In genomic region chr1:169507413-169507812, GRCh38 we compare ENCODE assay signal across 21 cellular contexts. TPM values are rescaled to one million over a fixed set of nuclear protein-coding genes. Genes with fewer than 3 reads are reported as not detected.
DNase-seq lines count a peak whose midpoint lies in the region; ATAC-seq, FAIRE-seq and TF ChIP-seq lines count a peak whose summit lies in the region.
"Had no signal": no experiment of that assay in that cellular context is flagged by ENCODE, and none has a peak within 500 bp of the region (broad histone marks: within the 10 kb centered on the region; RNA-seq: fewer than 3 reads in every experiment).

No MANE protein-coding gene starts in this region.

- BruUV-seq in Caco-2 (replicated peaks; lab: Mats Ljungman, UMichigan) (no TSS peak), HepG2 (replicated peaks; lab: Mats Ljungman, UMichigan) (no TSS peak)

- no peak for TF ChIP-seq POLR2A in HepG2 (IDR thresholded peaks at IDR 0.05; ENCODE audit: insufficient read depth in 1 of 2, low read depth in 2 of 2, low read length in 2 of 2)

- H3K36me3 ChIP-seq in Caco-2 (ENCODE audit: control insufficient read depth, insufficient read depth, low read length) (no peaks in the 10 kb centered on the region), HepG2 (replicated peaks in 1 of 2; ENCODE audit: control insufficient read depth in 1 of 2, insufficient read depth in 2 of 2, low read length in 2 of 2) (0 out of 5 replicates have a peak, but pooled peaks cover 0 to 2% of the 10 kb centered on the region in 2 experiments), BE2C (no peaks in the 10 kb centered on the region)
- H3K36me3 ChIP-seq: BLaER1, HAP-1 had no signal

- peaks cover 43% of the 10 kb centered on the region for H3K4me1 Mint-ChIP-seq in Caco-2 (ENCODE audit: low read depth, unreplicated experiment)

- H3K4me1 ChIP-seq in Caco-2 (peaks cover 55% of the 10 kb centered on the region), HepG2 (ENCODE audit: insufficient read depth, low read length) (peaks cover 56% of the 10 kb centered on the region), BE2C (no peaks in the 10 kb centered on the region)
- H3K4me1 ChIP-seq: HAP-1 had no signal

- H3K9me3 ChIP-seq in Caco-2 (no peaks in the 10 kb centered on the region), HepG2 (ENCODE audit: low read length) (no peaks in the 10 kb centered on the region), BE2C (no peaks in the 10 kb centered on the region)
- H3K9me3 ChIP-seq: BLaER1, HAP-1 had no signal

- no peak for FAIRE-seq in HepG2 (lab: Jason Lieb, UNC)
- FAIRE-seq: A204.1, G401.6, GM12891 had no signal

- H3K27ac Mint-ChIP-seq in Caco-2 (ENCODE audit: unreplicated experiment): peak overlapping the region; percentile 33
- H3K27ac Mint-ChIP-seq: CD14-positive monocyte had no signal

- peak overlapping the region; percentile 99 for H3K27ac ChIP-seq in VCaP
- H3K27ac ChIP-seq in HepG2 (ENCODE audit: extremely low read length, insufficient read depth, low read length): no peak overlapping the region
- H3K27ac ChIP-seq: BLaER1, GM23248 had no signal

- no peak overlapping the region for H3K4me3 ChIP-seq in Caco-2 (ENCODE audit: low read depth, low read length)
- peak overlapping the region in 2 of 3 experiments; percentile 53 to 54; a peak in 1 of 6 replicates for H3K4me3 ChIP-seq in HepG2 (replicated peaks in 1 of 3; ENCODE audit: insufficient read depth in 1 of 3, low read depth in 2 of 3, low read length in 3 of 3)
- no peak overlapping the region for H3K4me3 ChIP-seq in BE2C (ENCODE audit: low read depth, low read length)
- H3K4me3 ChIP-seq: BLaER1, GM23248, HAP-1 had no signal

- no peaks in the 10 kb centered on the region for H3K79me2 ChIP-seq in HepG2 (ENCODE audit: insufficient read depth, low read length)

- POLR2A ChIA-PET in Caco-2 (lab: Charles Lee): interaction anchor here (0.6 to 1.2 kb wide), 2 partner anchors 21 to 32 kb away, joined by 3 to 10 read pairs; partner anchors contain the start of gene SLC19A2
- POLR2A ChIA-PET in HepG2 (lab: Yijun Ruan, JAX): interaction anchor here (1.1 kb wide), 1 partner anchor 21 kb away, joined by 16 read pairs; the partner anchor contains the start of gene SLC19A2

- H3K4me2 ChIP-seq in HepG2 (ENCODE audit: low read depth, low read length): peak overlapping the region; percentile 70
- H3K4me2 ChIP-seq: BLaER1 had no signal

- no peaks in the 10 kb centered on the region for H3K9me3 Mint-ChIP-seq in Caco-2 (ENCODE audit: unreplicated experiment)
- H3K9me3 Mint-ChIP-seq: CD4-positive, alpha-beta memory T cell had no signal

- intact Hi-C loops in Caco-2 (cut with micrococcal nuclease; ENCODE audit: unreplicated experiment): loop anchor here (1.0 kb wide), 1 partner anchor 9 kb away; no protein-coding TSS in a partner anchor
- intact Hi-C loops in HepG2 (cut with micrococcal nuclease; ENCODE audit: unreplicated experiment): no loop called here

- in situ Hi-C loops in HepG2 (cut with HindIII; ENCODE audit: extremely low pct_ligation_motif_present, low pct_unique_long_range_greater_than_20kb): no loop called here

- 1% methylated on average over 2 of the region's 2 CpGs for WGBS in HepG2 (ENCODE audit: low lambda C conversion rate)

- H3K27me3 Mint-ChIP-seq in Caco-2 (ENCODE audit: insufficient read depth, unreplicated experiment): no peaks in the 10 kb centered on the region
- H3K27me3 Mint-ChIP-seq: CD4-positive, alpha-beta memory T cell had no signal

- H3K4me3 Mint-ChIP-seq in Caco-2 (ENCODE audit: unreplicated experiment): peak overlapping the region; percentile 26
- H3K4me3 Mint-ChIP-seq: CD14-positive monocyte had no signal

- H3K9ac ChIP-seq in HepG2 (ENCODE audit: insufficient read depth, low read depth, low read length): no peak overlapping the region
- H3K9ac ChIP-seq: BLaER1, GM23248 had no signal

- H2AFZ ChIP-seq in HepG2 (ENCODE audit: low read length): no peak overlapping the region
- H2AFZ ChIP-seq: GM23248 had no signal

- H3K36me3 Mint-ChIP-seq in Caco-2 (ENCODE audit: insufficient read depth, unreplicated experiment): no peaks in the 10 kb centered on the region
- H3K36me3 Mint-ChIP-seq: CD4-positive, alpha-beta memory T cell had no signal

- no peak for TF ChIP-seq RAD21 in HepG2 (CRISPR knock-in tag; IDR thresholded peaks at IDR 0.05)

- TF ChIP-seq EP300 in HepG2 (IDR thresholded peaks at IDR 0.05; ENCODE audit: low read depth in 2 of 2, low read length in 2 of 2) (peak in 1 of 2 experiments; percentile 42; a peak in 2 of 4 replicates), HepG2 (CRISPR knock-in tag; IDR thresholded peaks at IDR 0.05; ENCODE audit: borderline replicate concordance) (no peak)

- H3K27me3 ChIP-seq in Caco-2 (replicated peaks; ENCODE audit: control insufficient read depth, insufficient read depth, low read length): no peaks in the 10 kb centered on the region
- no peaks in the 10 kb centered on the region for H3K27me3 ChIP-seq in HepG2 (ENCODE audit: control insufficient read depth in 1 of 2, insufficient read depth in 2 of 2, low read length in 2 of 2)
- H3K27me3 ChIP-seq in BE2C: peaks cover 4% of the 10 kb centered on the region; the same call in 1 of the 2 replicates
- H3K27me3 ChIP-seq: BLaER1 had no signal

- ATAC-seq in HepG2: peak; percentile 18; the same call in 1 of the 3 replicates
- ATAC-seq in HG03378 (IDR thresholded peaks at IDR 0.05; ENCODE audit: unreplicated experiment): no peak
- ATAC-seq in SK-N-SH treated with all-trans-retinoic acid at 6 μM for 48 hours: no peak

- CTCF ChIA-PET in Caco-2 (lab: Charles Lee) (interaction anchor here (0.8 to 1.3 kb wide), 3 partner anchors 22 to 41 kb away, joined by 4 to 5 read pairs (median 4); partner anchors contain the start of gene SLC19A2), HepG2 (lab: Yijun Ruan, JAX; ENCODE audit: low intra/inter-chr PET ratio, low total read pairs) (no interaction called here)

- TF ChIP-seq CTCF in Caco-2 (IDR thresholded peaks at IDR 0.05; ENCODE audit: insufficient read depth in 1 of 2, low read depth in 1 of 2, low read length in 1 of 2, severe bottlenecking in 1 of 2, unreplicated experiment in 1 of 2) (no peak), VCaP (conservative IDR thresholded peaks at IDR 0.05) (no peak), HepG2 (CRISPR knock-in tag; IDR thresholded peaks at IDR 0.05) (no peak), BE2C (IDR thresholded peaks at IDR 0.05; ENCODE audit: low read depth, low read length) (no peak)

- DNase-seq in Caco-2 (no peak), HepG2 (ENCODE audit: low spot score) (no peak), BE2C (no peak), NCI-H748 (lab: John Stamatoyannopoulos, UW; ENCODE audit: unreplicated experiment) (no peak)
- DNase-seq: AML-193; CD4-positive, alpha-beta memory T cell; DMS 273 treated with DMSO at 0.1 percent for 48 hours; DMS53; DND-41; GM23248; IMR-90; KBM-7 had no signal

- H4K20me1 ChIP-seq in HepG2 (ENCODE audit: insufficient read depth, low read length): no peaks in the 10 kb centered on the region
- H4K20me1 ChIP-seq: BLaER1 had no signal

TF ChIP-seq in SK-N-SH treated with all-trans-retinoic acid at 6 μM for 48 hours, 23 proteins besides CTCF, POLR2A, EP300 and RAD21 (continues in another document):
- TF ChIP-seq SNAI2 (CRISPR knock-in tag; IDR thresholded peaks at IDR 0.05) (no peak), PATZ1 (CRISPR knock-in tag; IDR thresholded peaks at IDR 0.05; ENCODE audit: borderline replicate concordance) (no peak), GLIS3 (CRISPR knock-in tag; IDR thresholded peaks at IDR 0.05) (no peak), ZC3H10 (CRISPR knock-in tag; IDR thresholded peaks at IDR 0.05) (no peak), PPARA (CRISPR knock-in tag; IDR thresholded peaks at IDR 0.05; ENCODE audit: borderline replicate concordance) (no peak), TCF4 (CRISPR knock-in tag; IDR thresholded peaks at IDR 0.05; ENCODE audit: borderline replicate concordance) (no peak), ZNF8 (CRISPR knock-in tag; IDR thresholded peaks at IDR 0.05) (no peak)

RNA-seq across cellular contexts. Expression of gene SLC19A2, which starts 21.7 kb away (rescaled TPM):
- total RNA-seq in Caco-2 (2022) (28.7 and 31.5 TPM in 2 replicates), HepG2 (2016; rRNA removed; fragmentation: Illumina TruSeq; extraction: Trizol) (19.1 and 30.4 TPM in 2 replicates)
- 3.8 and 5.2 TPM in 2 replicates for total RNA-seq in HepG2 (2016; cell fraction: cytosol; rRNA removed; fragmentation: Illumina TruSeq; extraction: Trizol; ENCODE audit: low read depth)
- 20.0 and 30.2 TPM in 2 replicates for total RNA-seq in HepG2 (2016; cell fraction: insoluble cytoplasmic fraction; rRNA removed; fragmentation: Illumina TruSeq; extraction: Trizol)
- 10.5 and 14.2 TPM in 2 replicates for total RNA-seq in HepG2 (2016; cell fraction: membrane; rRNA removed; fragmentation: Illumina TruSeq; extraction: Trizol)
- 42.1 and 44.8 TPM in 2 replicates for total RNA-seq in HepG2 (2016; cell fraction: nucleus; rRNA removed; fragmentation: Illumina TruSeq; extraction: Trizol)
- polyA plus RNA-seq in HepG2 (2011; rRNA removed): 51.2 and 56.0 TPM in 2 replicates
- 32.0 and 44.1 TPM in 2 replicates for polyA plus RNA-seq in HepG2 (2011; cell fraction: cytosol; rRNA removed)
- 29.6 and 34.0 TPM in 2 replicates for polyA plus RNA-seq in HepG2 (2011; cell fraction: nucleus; rRNA removed)
- 36.6 and 42.7 TPM in 2 replicates for polyA plus RNA-seq in HepG2 (2012)
- 1.4 TPM in 2 replicates for polyA plus RNA-seq in HepG2 (2016; cell fraction: cytosol; fragmentation: Illumina TruSeq; extraction: Trizol; ENCODE audit: low read depth)
- polyA plus RNA-seq in HepG2 (2016; cell fraction: insoluble cytoplasmic fraction; fragmentation: Illumina TruSeq; extraction: Trizol; ENCODE audit: low read depth): 18.6 and 19.7 TPM in 2 replicates
- 4.9 and 6.2 TPM in 2 replicates for polyA plus RNA-seq in HepG2 (2016; cell fraction: membrane; fragmentation: Illumina TruSeq; extraction: Trizol; ENCODE audit: low read depth)
- 62.4 and 64.4 TPM in 2 replicates for polyA plus RNA-seq in HepG2 (2016; cell fraction: nucleus; fragmentation: Illumina TruSeq; extraction: Trizol; ENCODE audit: insufficient read depth, low read depth)
- 66.6 and 122 TPM in 2 replicates for polyA minus RNA-seq in HepG2 (2011; rRNA and poly(A)+ RNA removed; ENCODE audit: low replicate concordance)
- polyA minus RNA-seq in HepG2 (2011; cell fraction: cytosol; rRNA and poly(A)+ RNA removed): 49.6 and 53.0 TPM in 2 replicates
- 69.3 and 81.4 TPM in 2 replicates for polyA minus RNA-seq in HepG2 (2011; cell fraction: nucleus; rRNA and poly(A)+ RNA removed)
- 6.5 TPM for polyA plus RNA-seq in BE2C (2012; ENCODE audit: insufficient read depth, insufficient read length, low read depth)

Comparison
In these comparisons a context has a peak if more than half of its experiments do, and no peak if none do; other contexts are left out.
1. H3K4me3 ChIP-seq: peak in HepG2 (2 of 3); none in Caco-2 (single experiment) and BE2C (single experiment).